In the genomic region with DNA sequence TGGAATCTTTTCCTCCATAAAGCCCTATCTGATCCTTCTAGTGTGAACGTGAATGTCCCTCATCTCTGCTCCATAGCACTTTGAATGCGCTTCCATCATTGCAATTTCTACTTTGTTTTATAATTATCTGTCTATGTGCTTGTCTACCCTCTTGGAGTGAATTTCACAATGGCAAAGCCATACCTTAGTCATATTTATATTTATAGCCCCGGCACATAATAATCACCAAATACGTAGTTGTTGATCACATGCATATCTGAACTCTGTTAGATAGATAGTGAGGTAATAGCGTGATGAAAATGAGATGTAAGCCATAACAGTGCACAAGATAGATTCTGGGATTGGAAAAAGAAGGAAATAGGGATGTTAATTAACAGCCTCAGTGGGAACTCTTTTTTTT, we compare ENCODE assay signal across 21 cellular contexts. TPM values are rescaled to one million over a fixed set of nuclear protein-coding genes. Genes with fewer than 3 reads are reported as not detected.
DNase-seq lines count a peak whose midpoint lies in the region; ATAC-seq and TF ChIP-seq lines count a peak whose summit lies in the region.
"Had no signal": no experiment of that assay in that cellular context is flagged by ENCODE, and none has a peak within 500 bp of the region (broad histone marks: within the 10 kb centered on the region; RNA-seq: fewer than 3 reads in every experiment).

No MANE protein-coding gene starts in this region.

- H3K4me3 ChIP-seq in IMR-90 (ENCODE audit: insufficient read depth, low read depth, low read length): no peak overlapping the region
- no peak overlapping the region for H3K4me3 ChIP-seq in psoas muscle
- H3K4me3 ChIP-seq in CD8-positive, alpha-beta T cell (ENCODE audit: low read depth, low read length): no peak overlapping the region
- H3K4me3 ChIP-seq: A549; BLaER1 treated with 17β-estradiol and CSF1 and Interleukin-3, amounts not matched to agents 10 nM and 100 nM; HAP-1 had no signal

- no peak for TF ChIP-seq POLR2A in IMR-90 (IDR thresholded peaks at IDR 0.05; ENCODE audit: low read depth, low read length)

- TF ChIP-seq RAD21 in IMR-90 (IDR thresholded peaks at IDR 0.05; ENCODE audit: low read length): no peak

- H3K4me1 ChIP-seq in IMR-90 (ENCODE audit: control insufficient read depth, insufficient read depth, low read length) (peaks cover 14% of the 10 kb centered on the region), psoas muscle (peaks cover 5% of the 10 kb centered on the region)
- H3K4me1 ChIP-seq in CD8-positive, alpha-beta T cell (ENCODE audit: insufficient read depth, low read length): no peaks in the 10 kb centered on the region
- H3K4me1 ChIP-seq: BE2C, HAP-1 had no signal

- no peak overlapping the region for H2BK15ac ChIP-seq in IMR-90 (ENCODE audit: low read depth, low read length)

- H3K27me3 ChIP-seq in IMR-90 (ENCODE audit: control insufficient read depth, insufficient read depth, low read length): no peaks in the 10 kb centered on the region
- H3K27me3 ChIP-seq in psoas muscle (ENCODE audit: insufficient read depth in 3 of 3, low read length in 2 of 3): no peaks in the 10 kb centered on the region
- no peaks in the 10 kb centered on the region for H3K27me3 ChIP-seq in CD8-positive, alpha-beta T cell (ENCODE audit: insufficient read depth, low read length)
- H3K27me3 ChIP-seq: BLaER1 treated with 17β-estradiol and CSF1 and Interleukin-3, amounts not matched to agents 10 nM and 100 nM had no signal

- no peak overlapping the region for H2AK5ac ChIP-seq in IMR-90 (ENCODE audit: low read depth, low read length)

- no peak overlapping the region for H2AFZ ChIP-seq in IMR-90 (replicated peaks; ENCODE audit: low read length, poor library complexity)

- dilution Hi-C loops in IMR-90 (cut with HindIII; ENCODE audit: low sequenced_read_pairs, unreplicated experiment): no loop called here

- H4K8ac ChIP-seq in IMR-90 (ENCODE audit: low read depth in 2 of 2, low read length in 2 of 2): no peak overlapping the region

- BruUV-seq in IMR-90 (replicated peaks; lab: Mats Ljungman, UMichigan): no TSS peak

- H3K56ac ChIP-seq in IMR-90 (ENCODE audit: extremely low read depth, insufficient read depth, low read length): no peak overlapping the region

- H4K5ac ChIP-seq in IMR-90 (ENCODE audit: low read depth, low read length): no peak overlapping the region

- peak overlapping the region in 2 of 3 experiments; percentile 71 to 93 for H3K27ac Mint-ChIP-seq in nephron
- no peak overlapping the region for H3K27ac Mint-ChIP-seq in CD8-positive, alpha-beta T cell
- H3K27ac Mint-ChIP-seq: CD14-positive monocyte; CD4-positive, alpha-beta T cell had no signal

- H3K27me3 Mint-ChIP-seq in nephron (ENCODE audit: low read depth): no peaks in the 10 kb centered on the region
- H3K27me3 Mint-ChIP-seq in CD8-positive, alpha-beta T cell (ENCODE audit: low read depth): peaks cover 2% of the 10 kb centered on the region

- no CpG with 5 or more reads among the region's 5 CpGs for WGBS in IMR-90 (ENCODE audit: extremely low coverage in 2 of 2, insufficient read length in 1 of 2), 2 experiments
- WGBS in psoas muscle, 3 donors: 85 to 90% (median 88%) methylated on average over 5 of the region's 5 CpGs

- no peak overlapping the region for H4K91ac ChIP-seq in IMR-90 (ENCODE audit: insufficient read depth, low read depth, low read length)

- no peaks in the 10 kb centered on the region for H4K20me1 ChIP-seq in IMR-90 (ENCODE audit: insufficient read depth, low read length)
- H4K20me1 ChIP-seq: BLaER1 treated with 17β-estradiol and CSF1 and Interleukin-3, amounts not matched to agents 10 nM and 100 nM had no signal

- H3K9ac ChIP-seq in IMR-90 (ENCODE audit: low read depth, low read length): no peak overlapping the region
- H3K9ac ChIP-seq: BLaER1 treated with 17β-estradiol and CSF1 and Interleukin-3, amounts not matched to agents 10 nM and 100 nM had no signal

- H2BK20ac ChIP-seq in IMR-90 (ENCODE audit: low read depth, low read length): no peak overlapping the region

- no peak for TF ChIP-seq CTCF in IMR-90 (conservative IDR thresholded peaks at IDR 0.05; ENCODE audit: low read depth, low read length)
- TF ChIP-seq CTCF in nephron (IDR thresholded peaks at IDR 0.05; ENCODE audit: unreplicated experiment in 3 of 3): no peak
- TF ChIP-seq CTCF in psoas muscle (IDR thresholded peaks at IDR 0.05): no peak
- TF ChIP-seq CTCF in CD8-positive, alpha-beta T cell (IDR thresholded peaks at IDR 0.05): no peak

- peaks cover 41% of the 10 kb centered on the region for H3K4me1 Mint-ChIP-seq in nephron
- no peaks in the 10 kb centered on the region for H3K4me1 Mint-ChIP-seq in CD8-positive, alpha-beta T cell (ENCODE audit: low read depth)

- no peak overlapping the region for H3K4me2 ChIP-seq in IMR-90 (ENCODE audit: low read depth, low read length)
- H3K4me2 ChIP-seq: A549; BLaER1 treated with 17β-estradiol and CSF1 and Interleukin-3, amounts not matched to agents 10 nM and 100 nM had no signal

- CTCF ChIA-PET in IMR-90 (lab: Yijun Ruan, JAX): no interaction called here
- CTCF ChIA-PET in CD8-positive, alpha-beta T cell (lab: Charles Lee): no interaction called here

- POLR2A ChIA-PET in IMR-90 (lab: Charles Lee; ENCODE audit: unreplicated experiment): no interaction called here
- POLR2A ChIA-PET in CD8-positive, alpha-beta T cell (lab: Charles Lee): no interaction called here

- H3K4me3 Mint-ChIP-seq in nephron: no peak overlapping the region
- no peak overlapping the region for H3K4me3 Mint-ChIP-seq in CD8-positive, alpha-beta T cell
- H3K4me3 Mint-ChIP-seq: CD14-positive monocyte; CD4-positive, alpha-beta T cell had no signal

- H3K9me3 Mint-ChIP-seq in nephron: peaks cover 3% of the 10 kb centered on the region
- no peaks in the 10 kb centered on the region for H3K9me3 Mint-ChIP-seq in CD8-positive, alpha-beta T cell
- H3K9me3 Mint-ChIP-seq: CD4-positive, alpha-beta T cell had no signal

- peaks cover 3% of the 10 kb centered on the region for H3K36me3 Mint-ChIP-seq in nephron (ENCODE audit: low read depth)
- H3K36me3 Mint-ChIP-seq in CD8-positive, alpha-beta T cell: no peaks in the 10 kb centered on the region

- peak overlapping the region; percentile 35; the same call in 1 of the 2 replicates for H3K18ac ChIP-seq in IMR-90 (ENCODE audit: low read depth, low read length)

- H3K4ac ChIP-seq in IMR-90 (ENCODE audit: low read depth, low read length): no peak overlapping the region

- H3K79me1 ChIP-seq in IMR-90 (ENCODE audit: low read depth in 1 of 2, low read length in 2 of 2): peaks cover 3 to 13% of the 10 kb centered on the region in 2 experiments; a peak in 2 of 4 replicates

- H3K9me3 ChIP-seq in IMR-90 (ENCODE audit: control insufficient read depth, insufficient read depth, low read length) (peaks cover 3% of the 10 kb centered on the region; the same call in 1 of the 2 replicates), psoas muscle (no peaks in the 10 kb centered on the region)
- no peaks in the 10 kb centered on the region for H3K9me3 ChIP-seq in CD8-positive, alpha-beta T cell (ENCODE audit: low read length)
- H3K9me3 ChIP-seq: A549, BE2C, HAP-1 had no signal

- no peak overlapping the region for H3K14ac ChIP-seq in IMR-90 (replicated peaks; ENCODE audit: low read depth, low read length)

- DNase-seq in IMR-90 (no peak), psoas muscle (no peak), NCI-H146 treated with DMSO at 0.1 percent for 48 hours (lab: John Stamatoyannopoulos, UW; ENCODE audit: unreplicated experiment) (no peak), T-helper 1 cell (no peak)
- no peak for DNase-seq in CD8-positive, alpha-beta T cell
- DNase-seq: 8988T; ACHN; AML-193; BE2C; Calu3; CD4-positive, alpha-beta T cell; COR-L47; DMS53; DMS79 treated with DMSO at 0.1 percent for 48 hours; GF-D8; GOT3 had no signal

- H3K27ac ChIP-seq in IMR-90 (ENCODE audit: insufficient read depth, low read length): no peak overlapping the region
- H3K27ac ChIP-seq in psoas muscle: no peak overlapping the region
- H3K27ac ChIP-seq in CD8-positive, alpha-beta T cell (ENCODE audit: low read depth, low read length): no peak overlapping the region
- H3K27ac ChIP-seq: A549; BLaER1 treated with 17β-estradiol and CSF1 and Interleukin-3, amounts not matched to agents 10 nM and 100 nM had no signal

- ATAC-seq in IMR-90 (ENCODE audit: low read depth) (no peak), psoas muscle (peak in 3 of 4 donors; percentile 50 to 74 (median 73))
- no peak for ATAC-seq in CD8-positive, alpha-beta T cell
- ATAC-seq: A549 had no signal

- no peak overlapping the region for H2BK120ac ChIP-seq in IMR-90 (ENCODE audit: low read depth, low read length)

- peaks cover 8% of the 10 kb centered on the region for H3K36me3 ChIP-seq in IMR-90 (ENCODE audit: control insufficient read depth, insufficient read depth, low read length)
- H3K36me3 ChIP-seq in psoas muscle (ENCODE audit: insufficient read depth in 1 of 2, low read depth in 1 of 2): peaks cover 0 to 47% of the 10 kb centered on the region in 2 donors
- H3K36me3 ChIP-seq in CD8-positive, alpha-beta T cell (ENCODE audit: insufficient read depth, low read length): no peaks in the 10 kb centered on the region
- H3K36me3 ChIP-seq: BE2C; BLaER1 treated with 17β-estradiol and CSF1 and Interleukin-3, amounts not matched to agents 10 nM and 100 nM; HAP-1 had no signal

- intact Hi-C loops in IMR-90 (cut with micrococcal nuclease): no loop called here
- intact Hi-C loops in psoas muscle (cut with DNase I): no loop called here
- intact Hi-C loops in CD8-positive, alpha-beta T cell (cut with DNase I, micrococcal nuclease): no loop called here

- H3K23ac ChIP-seq in IMR-90 (ENCODE audit: low read depth, low read length): no peak overlapping the region

- in situ Hi-C loops in IMR-90 (cut with MboI; ENCODE audit: low sequenced_read_pairs): no loop called here

- 0 out of 2 replicates have a peak, but pooled peaks cover 7% of the 10 kb centered on the region for H3K9me1 ChIP-seq in IMR-90 (ENCODE audit: insufficient read depth, low read length)

- H2BK5ac ChIP-seq in IMR-90 (ENCODE audit: low read depth, low read length, poor library complexity, severe bottlenecking): peak overlapping the region; percentile 54

- H2AK9ac ChIP-seq in IMR-90 (replicated peaks; ENCODE audit: low read depth, low read length, poor library complexity): no peak overlapping the region

TF ChIP-seq in IMR-90, 13 proteins besides CTCF, POLR2A, EP300 and RAD21 (continues in another document):
- TF ChIP-seq MXI1 (IDR thresholded peaks at IDR 0.05; ENCODE audit: borderline replicate concordance, low read depth, low read length): no peak
- no peak for TF ChIP-seq MAZ (IDR thresholded peaks at IDR 0.05; ENCODE audit: borderline replicate concordance, low read depth, low read length)
- TF ChIP-seq NFE2L2 (IDR thresholded peaks at IDR 0.05; ENCODE audit: low read depth, low read length): no peak
- no peak for TF ChIP-seq SMC3 (IDR thresholded peaks at IDR 0.05; ENCODE audit: low read depth, low read length)
- no peak for TF ChIP-seq RFX5 (IDR thresholded peaks at IDR 0.05; ENCODE audit: low read depth, low read length)
- no peak for TF ChIP-seq CEBPB (IDR thresholded peaks at IDR 0.05; ENCODE audit: low read depth, low read length)

RNA-seq across cellular contexts. Expression of gene MSRB3, which starts 55.2 kb away (rescaled TPM):
- 31.7 and 40.8 TPM in 2 replicates for total RNA-seq in IMR-90 (2012; rRNA removed)
- polyA plus RNA-seq in IMR-90 (2012; rRNA removed): 28.6 and 35.7 TPM in 2 replicates
- 11.2 and 15.2 TPM in 2 replicates for polyA plus RNA-seq in IMR-90 (2012; cell fraction: cytosol; rRNA removed)
- polyA plus RNA-seq in IMR-90 (2012; cell fraction: nucleus; rRNA removed; ENCODE audit: low replicate concordance): 8.9 and 36.8 TPM in 2 replicates
- 10 to 100 TPM; 48.3 to 64.1 (median 56.6) TPM for total RNA-seq in psoas muscle
- polyA plus RNA-seq in psoas muscle: 10 to 100 TPM; 15.4 to 43.6 (median 34.5) TPM
- total RNA-seq in CD8-positive, alpha-beta T cell: not detected

Comparison
In these comparisons a context has a peak if more than half of its experiments do, and no peak if none do; other contexts are left out.
1. ATAC-seq: peak in psoas muscle (3 of 4); none in IMR-90 (single experiment) and CD8-positive, alpha-beta T cell (single experiment).
2. RNA of gene MSRB3, which starts 55.2 kb away (total RNA-seq): 48.3 to 64.1 TPM in psoas muscle and 31.7 to 40.8 TPM in IMR-90; not detected in CD8-positive, alpha-beta T cell; every median in the first group is over 10 times any median in the second.